ENCODE assay signal across 3 cellular contexts in genomic region chr7:2691932-2692439, GRCh38. TPM values are rescaled to one million over a fixed set of nuclear protein-coding genes. Genes with fewer than 3 reads are reported as not detected.
"Had no signal": no experiment of that assay in that cellular context is flagged by ENCODE, and none has a peak within 500 bp of the region (broad histone marks: within the 10 kb centered on the region; RNA-seq: fewer than 3 reads in every experiment).

No MANE protein-coding gene starts in this region.

RNA-seq across cellular contexts. Expression of gene AMZ1, which starts 4.0 kb away (rescaled TPM):
- total RNA-seq: activated CD8-positive, alpha-beta T cell treated with anti-CD3 and anti-CD28 coated beads, Interleukin-2, amount 10 ng/mL, durations not matched to agents 7 days and 5 days; body of pancreas; PC-3 had no signal
